ENCODE assay signal across 8 cellular contexts in the genomic region with DNA sequence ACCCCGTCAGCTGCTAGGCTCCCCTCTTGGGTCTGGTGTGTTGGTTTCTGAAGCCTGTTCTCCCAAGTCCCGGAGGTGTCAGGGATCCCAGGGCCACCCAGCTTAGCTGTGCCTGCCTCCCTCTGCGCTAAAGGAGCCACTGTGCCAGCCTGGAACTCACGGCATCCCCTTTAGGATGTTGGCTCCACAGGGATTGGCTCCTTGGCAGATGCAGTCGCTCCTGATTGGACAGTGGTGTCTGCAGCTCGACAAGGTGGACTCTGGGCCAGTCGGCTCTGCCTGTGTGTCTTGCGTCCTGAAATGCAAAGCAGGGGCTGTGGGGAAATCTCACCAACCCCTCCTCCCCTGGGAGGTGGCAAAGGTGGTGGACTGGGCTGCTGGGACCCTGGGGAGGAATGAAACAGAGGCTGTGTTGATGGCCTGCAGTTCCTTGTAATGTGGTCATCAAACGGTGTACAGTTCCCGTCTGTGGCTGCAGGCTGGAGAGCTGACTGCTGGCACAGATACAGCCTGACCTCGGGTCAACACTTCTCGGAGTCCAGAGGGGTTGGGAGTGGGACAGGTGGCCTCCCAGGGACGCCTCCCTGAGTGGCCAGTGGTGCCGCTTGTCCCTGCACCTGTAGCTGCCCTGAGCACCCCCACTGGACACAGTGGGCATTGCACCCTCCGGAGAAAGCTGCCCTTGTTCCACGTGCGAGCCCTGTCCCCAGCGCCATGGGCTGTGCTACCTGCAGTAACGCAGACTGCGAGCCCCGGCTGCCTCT. TPM values are rescaled to one million over a fixed set of nuclear protein-coding genes. Genes with fewer than 3 reads are reported as not detected.
DNase-seq lines count a peak whose midpoint lies in the region; ATAC-seq and TF ChIP-seq lines count a peak whose summit lies in the region.

No MANE protein-coding gene starts in this region.

- ATAC-seq in thoracic aorta (ENCODE audit: insufficient number of reproducible peaks, low FRiP score, low read depth): no peak
- ATAC-seq in GM19351 (IDR thresholded peaks at IDR 0.05; ENCODE audit: unreplicated experiment): no peak
- ATAC-seq in HG03045 (IDR thresholded peaks at IDR 0.05; ENCODE audit: unreplicated experiment): no peak

- TF ChIP-seq RAD21 in liver (IDR thresholded peaks at IDR 0.05): no peak

- H3K36me3 ChIP-seq in liver (ENCODE audit: control insufficient read depth in 4 of 4, insufficient read depth in 3 of 4, low read depth in 1 of 4, low read length in 3 of 4) (no peaks in the 10 kb centered on the region), thoracic aorta (no peaks in the 10 kb centered on the region)

- TF ChIP-seq CTCF in AG09319 (IDR thresholded peaks at IDR 0.05; ENCODE audit: low read depth, low read length) (peak; percentile 59), liver (IDR thresholded peaks at IDR 0.05; ENCODE audit: low read depth, low read length, missing input control) (peak; percentile 48), thoracic aorta (IDR thresholded peaks at IDR 0.05) (peak; percentile 54)

- no peak overlapping the region for H3K9ac ChIP-seq in liver (ENCODE audit: low read depth in 1 of 2, low read length in 2 of 2)

- WGBS in liver: 22% methylated on average over 21 of the region's 21 CpGs

- CTCF ChIA-PET in HEK293T (lab: Yijun Ruan, JAX): interaction anchor here (0.5 to 2.3 kb wide), 11 partner anchors 8 to 195 kb away, joined by 3 to 9 read pairs (median 4); no protein-coding TSS in a partner anchor

- H3K27ac ChIP-seq in liver (ENCODE audit: low read depth in 1 of 2, low read length in 2 of 2): no peak overlapping the region
- no peak overlapping the region for H3K27ac ChIP-seq in thoracic aorta

- H3K27me3 ChIP-seq in liver (ENCODE audit: control insufficient read depth in 4 of 4, insufficient read depth in 4 of 4, low read length in 3 of 4): no peaks in the 10 kb centered on the region
- H3K27me3 ChIP-seq in thoracic aorta (replicated peaks; ENCODE audit: insufficient read depth): no peaks in the 10 kb centered on the region

- POLR2A ChIA-PET in HEK293T (lab: Yijun Ruan, JAX): interaction anchor here (1.3 kb wide), 1 partner anchor 42 kb away, joined by 4 read pairs; the partner anchor contains the start of gene NPHP4

- H3K4me1 ChIP-seq in liver (ENCODE audit: control insufficient read depth in 4 of 4, insufficient read depth in 4 of 4, low read length in 3 of 4): no peaks in the 10 kb centered on the region
- H3K4me1 ChIP-seq in thoracic aorta (ENCODE audit: control insufficient read depth in 1 of 2, low read depth in 2 of 2): peaks cover 0 to 3% of the 10 kb centered on the region in 2 donors

- H3K4me3 ChIP-seq in liver (ENCODE audit: low read depth in 1 of 3, low read length in 3 of 3) (no peak overlapping the region), thoracic aorta (no peak overlapping the region)

- no peaks in the 10 kb centered on the region for H3K9me3 ChIP-seq in liver (ENCODE audit: control insufficient read depth in 4 of 4, low read length in 3 of 4)
- no peaks in the 10 kb centered on the region for H3K9me3 ChIP-seq in thoracic aorta

- DNase-seq in AG09319 (ENCODE audit: extremely low read depth, low read depth): no peak
- DNase-seq in HEK293T (ENCODE audit: extremely low spot score): peak; percentile 76
- DNase-seq in T-helper 2 cell: peak in 4 of 5 experiments; percentile 16 to 54 (median 19)
- DNase-seq in cerebellum (ENCODE audit: low spot score): peak; percentile 90
- no peak for DNase-seq in thoracic aorta (ENCODE audit: low spot score)

TF ChIP-seq in HEK293T, 16 proteins besides CTCF, POLR2A, EP300 and RAD21:
- no peak for TF ChIP-seq LEF1 (IDR thresholded peaks at IDR 0.05; ENCODE audit: borderline replicate concordance)
- no peak for TF ChIP-seq CTBP1 (IDR thresholded peaks at IDR 0.05; ENCODE audit: borderline replicate concordance)

TF ChIP-seq in liver, 16 proteins besides CTCF, POLR2A, EP300 and RAD21:
- TF ChIP-seq NR2F2 (IDR thresholded peaks at IDR 0.05) (no peak), TAF1 (conservative IDR thresholded peaks at IDR 0.05) (no peak), HNF4G (IDR thresholded peaks at IDR 0.05) (no peak), SP1 (IDR thresholded peaks at IDR 0.05) (no peak), YY1 (IDR thresholded peaks at IDR 0.05) (no peak), MAX (IDR thresholded peaks at IDR 0.05) (no peak), REST (IDR thresholded peaks at IDR 0.05) (no peak), FOXA1 (IDR thresholded peaks at IDR 0.05) (no peak), HNF4A (conservative IDR thresholded peaks at IDR 0.05) (no peak), RXRA (IDR thresholded peaks at IDR 0.05) (no peak), JUND (IDR thresholded peaks at IDR 0.05) (no peak), ATF3 (IDR thresholded peaks at IDR 0.05) (no peak), EGR1 (IDR thresholded peaks at IDR 0.05; ENCODE audit: low read depth in 2 of 2) (no peak), FOXA2 (IDR thresholded peaks at IDR 0.05) (no peak), GABPA (IDR thresholded peaks at IDR 0.05 in 1 of 2, conservative IDR thresholded peaks at IDR 0.05 in 1 of 2) (no peak)
- TF ChIP-seq, protein P1, sequence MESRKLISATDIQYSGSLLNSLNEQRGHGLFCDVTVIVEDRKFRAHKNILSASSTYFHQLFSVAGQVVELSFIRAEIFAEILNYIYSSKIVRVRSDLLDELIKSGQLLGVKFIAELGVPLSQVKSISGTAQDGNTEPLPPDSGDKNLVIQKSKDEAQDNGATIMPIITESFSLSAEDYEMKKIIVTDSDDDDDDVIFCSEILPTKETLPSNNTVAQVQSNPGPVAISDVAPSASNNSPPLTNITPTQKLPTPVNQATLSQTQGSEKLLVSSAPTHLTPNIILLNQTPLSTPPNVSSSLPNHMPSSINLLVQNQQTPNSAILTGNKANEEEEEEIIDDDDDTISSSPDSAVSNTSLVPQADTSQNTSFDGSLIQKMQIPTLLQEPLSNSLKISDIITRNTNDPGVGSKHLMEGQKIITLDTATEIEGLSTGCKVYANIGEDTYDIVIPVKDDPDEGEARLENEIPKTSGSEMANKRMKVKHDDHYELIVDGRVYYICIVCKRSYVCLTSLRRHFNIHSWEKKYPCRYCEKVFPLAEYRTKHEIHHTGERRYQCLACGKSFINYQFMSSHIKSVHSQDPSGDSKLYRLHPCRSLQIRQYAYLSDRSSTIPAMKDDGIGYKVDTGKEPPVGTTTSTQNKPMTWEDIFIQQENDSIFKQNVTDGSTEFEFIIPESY (IDR thresholded peaks at IDR 0.05): no peak

RNA-seq across cellular contexts. Expression of gene KCNAB2, which starts 11.5 kb away (rescaled TPM):
- 6.4 TPM for total RNA-seq in cerebellum
- 1 to 10 TPM; 5.1 to 5.9 TPM for total RNA-seq in liver
- 1 to 10 TPM; 1.8 to 3.9 TPM for polyA plus RNA-seq in liver
- 10 to 100 TPM; 14.0 to 36.1 TPM for total RNA-seq in thoracic aorta

RNA-seq across cellular contexts. Expression of gene NPHP4, which starts 41.9 kb away (rescaled TPM):
- total RNA-seq in cerebellum (21.7 TPM), liver (1 to 10 TPM; 4.7 to 5.6 TPM), thoracic aorta (10 to 100 TPM; 11.4 to 15.1 TPM)
- polyA plus RNA-seq in liver: 1 to 10 TPM; 1.7 to 2.4 TPM

Comparison
In these comparisons a context has a peak if more than half of its experiments do, and no peak if none do; other contexts are left out.
1. DNase-seq: peak in HEK293T (single experiment), T-helper 2 cell (4 of 5) and cerebellum (single experiment); none in AG09319 (single experiment) and thoracic aorta (single experiment).
2. Peak in every context shown above with its lines, with median percentiles within 50 percentile points of each other: CTCF ChIP-seq.